Comparison of ENCODE assay signal across 1 cellular context in the genomic region with DNA sequence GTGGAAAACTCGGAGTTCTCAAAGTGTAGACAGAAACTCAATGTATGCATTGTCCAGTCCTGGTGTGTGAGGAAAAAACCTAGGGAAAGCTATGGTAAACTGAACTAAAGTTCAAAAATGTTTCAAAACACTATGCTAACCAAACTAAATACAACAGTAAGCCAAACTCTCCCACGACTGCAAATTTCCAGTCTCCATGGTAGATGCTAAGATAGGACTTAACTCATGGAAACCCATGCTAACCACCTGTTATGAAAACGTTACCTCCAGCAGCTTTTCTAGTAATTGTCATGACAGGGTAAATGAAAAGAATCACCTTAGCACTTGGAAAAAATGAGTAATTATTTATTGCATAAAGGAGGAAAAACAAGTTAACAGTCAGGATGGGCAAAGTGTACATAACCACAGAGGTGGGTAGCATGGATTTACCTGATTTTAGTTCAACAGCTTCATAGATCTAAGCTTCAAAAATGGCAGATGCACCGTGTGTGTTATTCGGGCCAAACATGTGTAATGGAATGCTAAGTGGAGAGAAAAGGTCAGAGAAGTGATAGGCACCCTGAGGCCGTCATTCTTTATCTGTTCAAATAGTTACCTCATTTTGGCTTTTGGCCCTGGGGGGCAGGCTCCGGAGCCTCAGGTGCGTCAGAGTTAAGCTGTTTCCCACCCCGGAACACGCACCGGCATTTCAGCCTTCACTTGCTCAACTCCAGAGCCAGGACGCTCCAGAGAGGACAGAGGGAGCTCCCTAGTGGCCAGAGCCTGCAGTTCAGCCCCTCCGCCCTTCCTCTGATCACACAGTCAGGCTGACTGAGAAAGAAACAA.
TF ChIP-seq lines count a peak whose summit lies in the region.

No MANE protein-coding gene starts in this region.

TF ChIP-seq in HepG2, 621 proteins besides CTCF, POLR2A, EP300 and RAD21 (continued from another document and continues in another):
- TF ChIP-seq, protein P1, sequence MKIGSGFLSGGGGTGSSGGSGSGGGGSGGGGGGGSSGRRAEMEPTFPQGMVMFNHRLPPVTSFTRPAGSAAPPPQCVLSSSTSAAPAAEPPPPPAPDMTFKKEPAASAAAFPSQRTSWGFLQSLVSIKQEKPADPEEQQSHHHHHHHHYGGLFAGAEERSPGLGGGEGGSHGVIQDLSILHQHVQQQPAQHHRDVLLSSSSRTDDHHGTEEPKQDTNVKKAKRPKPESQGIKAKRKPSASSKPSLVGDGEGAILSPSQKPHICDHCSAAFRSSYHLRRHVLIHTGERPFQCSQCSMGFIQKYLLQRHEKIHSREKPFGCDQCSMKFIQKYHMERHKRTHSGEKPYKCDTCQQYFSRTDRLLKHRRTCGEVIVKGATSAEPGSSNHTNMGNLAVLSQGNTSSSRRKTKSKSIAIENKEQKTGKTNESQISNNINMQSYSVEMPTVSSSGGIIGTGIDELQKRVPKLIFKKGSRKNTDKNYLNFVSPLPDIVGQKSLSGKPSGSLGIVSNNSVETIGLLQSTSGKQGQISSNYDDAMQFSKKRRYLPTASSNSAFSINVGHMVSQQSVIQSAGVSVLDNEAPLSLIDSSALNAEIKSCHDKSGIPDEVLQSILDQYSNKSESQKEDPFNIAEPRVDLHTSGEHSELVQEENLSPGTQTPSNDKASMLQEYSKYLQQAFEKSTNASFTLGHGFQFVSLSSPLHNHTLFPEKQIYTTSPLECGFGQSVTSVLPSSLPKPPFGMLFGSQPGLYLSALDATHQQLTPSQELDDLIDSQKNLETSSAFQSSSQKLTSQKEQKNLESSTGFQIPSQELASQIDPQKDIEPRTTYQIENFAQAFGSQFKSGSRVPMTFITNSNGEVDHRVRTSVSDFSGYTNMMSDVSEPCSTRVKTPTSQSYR (CRISPR knock-in tag; IDR thresholded peaks at IDR 0.05; ENCODE audit: borderline replicate concordance), result no peak
- TF ChIP-seq MIER2 (CRISPR knock-in tag; IDR thresholded peaks at IDR 0.05) (peak; percentile 66), ZSCAN30 (CRISPR knock-in tag; IDR thresholded peaks at IDR 0.05) (no peak), ZNF367 (CRISPR knock-in tag; IDR thresholded peaks at IDR 0.05; ENCODE audit: borderline replicate concordance) (no peak), KAT8 (CRISPR knock-in tag; IDR thresholded peaks at IDR 0.05) (peak; percentile 85), YEATS4 (CRISPR knock-in tag; IDR thresholded peaks at IDR 0.05; ENCODE audit: borderline replicate concordance) (peak; percentile 83), KDM6A (CRISPR knock-in tag; IDR thresholded peaks at IDR 0.05; ENCODE audit: low read depth) (no peak), KDM5A (IDR thresholded peaks at IDR 0.05; ENCODE audit: borderline replicate concordance, low read length) (no peak), REL (CRISPR knock-in tag; conservative IDR thresholded peaks at IDR 0.05) (no peak), EHMT2 (IDR thresholded peaks at IDR 0.05; ENCODE audit: borderline replicate concordance, low read depth, low read length) (peak; percentile 62; the same call in 1 of the 2 replicates), RBM22 (optimal IDR thresholded peaks at IDR 0.05; ENCODE audit: low read length) (no peak)
- TF ChIP-seq, protein P2, sequence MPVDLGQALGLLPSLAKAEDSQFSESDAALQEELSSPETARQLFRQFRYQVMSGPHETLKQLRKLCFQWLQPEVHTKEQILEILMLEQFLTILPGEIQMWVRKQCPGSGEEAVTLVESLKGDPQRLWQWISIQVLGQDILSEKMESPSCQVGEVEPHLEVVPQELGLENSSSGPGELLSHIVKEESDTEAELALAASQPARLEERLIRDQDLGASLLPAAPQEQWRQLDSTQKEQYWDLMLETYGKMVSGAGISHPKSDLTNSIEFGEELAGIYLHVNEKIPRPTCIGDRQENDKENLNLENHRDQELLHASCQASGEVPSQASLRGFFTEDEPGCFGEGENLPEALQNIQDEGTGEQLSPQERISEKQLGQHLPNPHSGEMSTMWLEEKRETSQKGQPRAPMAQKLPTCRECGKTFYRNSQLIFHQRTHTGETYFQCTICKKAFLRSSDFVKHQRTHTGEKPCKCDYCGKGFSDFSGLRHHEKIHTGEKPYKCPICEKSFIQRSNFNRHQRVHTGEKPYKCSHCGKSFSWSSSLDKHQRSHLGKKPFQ (CRISPR knock-in tag; IDR thresholded peaks at IDR 0.05; ENCODE audit: insufficient replicate concordance), result no peak
- TF ChIP-seq, protein P3, sequence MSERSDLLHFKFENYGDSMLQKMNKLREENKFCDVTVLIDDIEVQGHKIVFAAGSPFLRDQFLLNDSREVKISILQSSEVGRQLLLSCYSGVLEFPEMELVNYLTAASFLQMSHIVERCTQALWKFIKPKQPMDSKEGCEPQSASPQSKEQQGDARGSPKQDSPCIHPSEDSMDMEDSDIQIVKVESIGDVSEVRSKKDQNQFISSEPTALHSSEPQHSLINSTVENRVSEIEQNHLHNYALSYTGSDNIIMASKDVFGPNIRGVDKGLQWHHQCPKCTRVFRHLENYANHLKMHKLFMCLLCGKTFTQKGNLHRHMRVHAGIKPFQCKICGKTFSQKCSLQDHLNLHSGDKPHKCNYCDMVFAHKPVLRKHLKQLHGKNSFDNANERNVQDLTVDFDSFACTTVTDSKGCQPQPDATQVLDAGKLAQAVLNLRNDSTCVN (CRISPR knock-in tag; IDR thresholded peaks at IDR 0.05; ENCODE audit: borderline replicate concordance), result peak; percentile 69; the same call in 1 of the 2 replicates
- TF ChIP-seq, protein P4, sequence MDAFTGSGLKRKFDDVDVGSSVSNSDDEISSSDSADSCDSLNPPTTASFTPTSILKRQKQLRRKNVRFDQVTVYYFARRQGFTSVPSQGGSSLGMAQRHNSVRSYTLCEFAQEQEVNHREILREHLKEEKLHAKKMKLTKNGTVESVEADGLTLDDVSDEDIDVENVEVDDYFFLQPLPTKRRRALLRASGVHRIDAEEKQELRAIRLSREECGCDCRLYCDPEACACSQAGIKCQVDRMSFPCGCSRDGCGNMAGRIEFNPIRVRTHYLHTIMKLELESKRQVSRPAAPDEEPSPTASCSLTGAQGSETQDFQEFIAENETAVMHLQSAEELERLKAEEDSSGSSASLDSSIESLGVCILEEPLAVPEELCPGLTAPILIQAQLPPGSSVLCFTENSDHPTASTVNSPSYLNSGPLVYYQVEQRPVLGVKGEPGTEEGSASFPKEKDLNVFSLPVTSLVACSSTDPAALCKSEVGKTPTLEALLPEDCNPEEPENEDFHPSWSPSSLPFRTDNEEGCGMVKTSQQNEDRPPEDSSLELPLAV (CRISPR knock-in tag; conservative IDR thresholded peaks at IDR 0.05; ENCODE audit: low read depth), result no peak
- TF ChIP-seq, protein P5, sequence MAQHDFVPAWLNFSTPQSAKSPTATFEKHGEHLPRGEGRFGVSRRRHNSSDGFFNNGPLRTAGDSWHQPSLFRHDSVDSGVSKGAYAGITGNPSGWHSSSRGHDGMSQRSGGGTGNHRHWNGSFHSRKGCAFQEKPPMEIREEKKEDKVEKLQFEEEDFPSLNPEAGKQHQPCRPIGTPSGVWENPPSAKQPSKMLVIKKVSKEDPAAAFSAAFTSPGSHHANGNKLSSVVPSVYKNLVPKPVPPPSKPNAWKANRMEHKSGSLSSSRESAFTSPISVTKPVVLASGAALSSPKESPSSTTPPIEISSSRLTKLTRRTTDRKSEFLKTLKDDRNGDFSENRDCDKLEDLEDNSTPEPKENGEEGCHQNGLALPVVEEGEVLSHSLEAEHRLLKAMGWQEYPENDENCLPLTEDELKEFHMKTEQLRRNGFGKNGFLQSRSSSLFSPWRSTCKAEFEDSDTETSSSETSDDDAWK (CRISPR knock-in tag; IDR thresholded peaks at IDR 0.05), result no peak
- TF ChIP-seq, protein P6, sequence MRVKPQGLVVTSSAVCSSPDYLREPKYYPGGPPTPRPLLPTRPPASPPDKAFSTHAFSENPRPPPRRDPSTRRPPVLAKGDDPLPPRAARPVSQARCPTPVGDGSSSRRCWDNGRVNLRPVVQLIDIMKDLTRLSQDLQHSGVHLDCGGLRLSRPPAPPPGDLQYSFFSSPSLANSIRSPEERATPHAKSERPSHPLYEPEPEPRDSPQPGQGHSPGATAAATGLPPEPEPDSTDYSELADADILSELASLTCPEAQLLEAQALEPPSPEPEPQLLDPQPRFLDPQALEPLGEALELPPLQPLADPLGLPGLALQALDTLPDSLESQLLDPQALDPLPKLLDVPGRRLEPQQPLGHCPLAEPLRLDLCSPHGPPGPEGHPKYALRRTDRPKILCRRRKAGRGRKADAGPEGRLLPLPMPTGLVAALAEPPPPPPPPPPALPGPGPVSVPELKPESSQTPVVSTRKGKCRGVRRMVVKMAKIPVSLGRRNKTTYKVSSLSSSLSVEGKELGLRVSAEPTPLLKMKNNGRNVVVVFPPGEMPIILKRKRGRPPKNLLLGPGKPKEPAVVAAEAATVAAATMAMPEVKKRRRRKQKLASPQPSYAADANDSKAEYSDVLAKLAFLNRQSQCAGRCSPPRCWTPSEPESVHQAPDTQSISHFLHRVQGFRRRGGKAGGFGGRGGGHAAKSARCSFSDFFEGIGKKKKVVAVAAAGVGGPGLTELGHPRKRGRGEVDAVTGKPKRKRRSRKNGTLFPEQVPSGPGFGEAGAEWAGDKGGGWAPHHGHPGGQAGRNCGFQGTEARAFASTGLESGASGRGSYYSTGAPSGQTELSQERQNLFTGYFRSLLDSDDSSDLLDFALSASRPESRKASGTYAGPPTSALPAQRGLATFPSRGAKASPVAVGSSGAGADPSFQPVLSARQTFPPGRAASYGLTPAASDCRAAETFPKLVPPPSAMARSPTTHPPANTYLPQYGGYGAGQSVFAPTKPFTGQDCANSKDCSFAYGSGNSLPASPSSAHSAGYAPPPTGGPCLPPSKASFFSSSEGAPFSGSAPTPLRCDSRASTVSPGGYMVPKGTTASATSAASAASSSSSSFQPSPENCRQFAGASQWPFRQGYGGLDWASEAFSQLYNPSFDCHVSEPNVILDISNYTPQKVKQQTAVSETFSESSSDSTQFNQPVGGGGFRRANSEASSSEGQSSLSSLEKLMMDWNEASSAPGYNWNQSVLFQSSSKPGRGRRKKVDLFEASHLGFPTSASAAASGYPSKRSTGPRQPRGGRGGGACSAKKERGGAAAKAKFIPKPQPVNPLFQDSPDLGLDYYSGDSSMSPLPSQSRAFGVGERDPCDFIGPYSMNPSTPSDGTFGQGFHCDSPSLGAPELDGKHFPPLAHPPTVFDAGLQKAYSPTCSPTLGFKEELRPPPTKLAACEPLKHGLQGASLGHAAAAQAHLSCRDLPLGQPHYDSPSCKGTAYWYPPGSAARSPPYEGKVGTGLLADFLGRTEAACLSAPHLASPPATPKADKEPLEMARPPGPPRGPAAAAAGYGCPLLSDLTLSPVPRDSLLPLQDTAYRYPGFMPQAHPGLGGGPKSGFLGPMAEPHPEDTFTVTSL (CRISPR knock-in tag; IDR thresholded peaks at IDR 0.05; ENCODE audit: borderline replicate concordance), result 0 out of 2 replicates have a peak, but pooled peaks have one; percentile 27
- TF ChIP-seq, protein P7, sequence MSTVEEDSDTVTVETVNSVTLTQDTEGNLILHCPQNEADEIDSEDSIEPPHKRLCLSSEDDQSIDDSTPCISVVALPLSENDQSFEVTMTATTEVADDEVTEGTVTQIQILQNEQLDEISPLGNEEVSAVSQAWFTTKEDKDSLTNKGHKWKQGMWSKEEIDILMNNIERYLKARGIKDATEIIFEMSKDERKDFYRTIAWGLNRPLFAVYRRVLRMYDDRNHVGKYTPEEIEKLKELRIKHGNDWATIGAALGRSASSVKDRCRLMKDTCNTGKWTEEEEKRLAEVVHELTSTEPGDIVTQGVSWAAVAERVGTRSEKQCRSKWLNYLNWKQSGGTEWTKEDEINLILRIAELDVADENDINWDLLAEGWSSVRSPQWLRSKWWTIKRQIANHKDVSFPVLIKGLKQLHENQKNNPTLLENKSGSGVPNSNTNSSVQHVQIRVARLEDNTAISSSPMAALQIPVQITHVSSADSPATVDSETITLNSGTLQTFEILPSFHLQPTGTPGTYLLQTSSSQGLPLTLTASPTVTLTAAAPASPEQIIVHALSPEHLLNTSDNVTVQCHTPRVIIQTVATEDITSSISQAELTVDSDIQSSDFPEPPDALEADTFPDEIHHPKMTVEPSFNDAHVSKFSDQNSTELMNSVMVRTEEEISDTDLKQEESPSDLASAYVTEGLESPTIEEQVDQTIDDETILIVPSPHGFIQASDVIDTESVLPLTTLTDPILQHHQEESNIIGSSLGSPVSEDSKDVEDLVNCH (CRISPR knock-in tag; IDR thresholded peaks at IDR 0.05), result no peak
- TF ChIP-seq, protein P8, sequence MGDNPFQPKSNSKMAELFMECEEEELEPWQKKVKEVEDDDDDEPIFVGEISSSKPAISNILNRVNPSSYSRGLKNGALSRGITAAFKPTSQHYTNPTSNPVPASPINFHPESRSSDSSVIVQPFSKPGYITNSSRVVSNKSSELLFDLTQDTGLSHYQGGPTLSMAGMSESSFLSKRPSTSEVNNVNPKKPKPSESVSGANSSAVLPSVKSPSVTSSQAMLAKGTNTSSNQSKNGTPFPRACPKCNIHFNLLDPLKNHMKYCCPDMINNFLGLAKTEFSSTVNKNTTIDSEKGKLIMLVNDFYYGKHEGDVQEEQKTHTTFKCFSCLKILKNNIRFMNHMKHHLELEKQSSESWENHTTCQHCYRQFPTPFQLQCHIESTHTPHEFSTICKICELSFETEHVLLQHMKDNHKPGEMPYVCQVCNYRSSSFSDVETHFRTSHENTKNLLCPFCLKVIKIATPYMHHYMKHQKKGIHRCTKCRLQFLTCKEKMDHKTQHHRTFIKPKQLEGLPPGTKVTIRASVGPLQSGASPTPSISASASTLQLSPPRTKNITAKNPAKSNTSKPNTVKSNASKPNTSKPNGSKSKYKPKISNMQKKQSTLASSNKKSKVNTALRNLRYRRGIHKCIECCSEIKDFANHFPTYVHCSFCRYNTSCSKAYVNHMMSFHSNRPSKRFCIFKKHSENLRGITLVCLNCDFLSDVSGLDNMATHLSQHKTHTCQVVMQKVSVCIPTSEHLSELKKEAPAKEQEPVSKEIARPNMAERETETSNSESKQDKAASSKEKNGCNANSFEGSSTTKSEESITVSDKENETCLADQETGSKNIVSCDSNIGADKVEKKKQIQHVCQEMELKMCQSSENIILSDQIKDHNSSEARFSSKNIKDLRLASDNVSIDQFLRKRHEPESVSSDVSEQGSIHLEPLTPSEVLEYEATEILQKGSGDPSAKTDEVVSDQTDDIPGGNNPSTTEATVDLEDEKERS (CRISPR knock-in tag; IDR thresholded peaks at IDR 0.05), result no peak
- TF ChIP-seq, protein P9, sequence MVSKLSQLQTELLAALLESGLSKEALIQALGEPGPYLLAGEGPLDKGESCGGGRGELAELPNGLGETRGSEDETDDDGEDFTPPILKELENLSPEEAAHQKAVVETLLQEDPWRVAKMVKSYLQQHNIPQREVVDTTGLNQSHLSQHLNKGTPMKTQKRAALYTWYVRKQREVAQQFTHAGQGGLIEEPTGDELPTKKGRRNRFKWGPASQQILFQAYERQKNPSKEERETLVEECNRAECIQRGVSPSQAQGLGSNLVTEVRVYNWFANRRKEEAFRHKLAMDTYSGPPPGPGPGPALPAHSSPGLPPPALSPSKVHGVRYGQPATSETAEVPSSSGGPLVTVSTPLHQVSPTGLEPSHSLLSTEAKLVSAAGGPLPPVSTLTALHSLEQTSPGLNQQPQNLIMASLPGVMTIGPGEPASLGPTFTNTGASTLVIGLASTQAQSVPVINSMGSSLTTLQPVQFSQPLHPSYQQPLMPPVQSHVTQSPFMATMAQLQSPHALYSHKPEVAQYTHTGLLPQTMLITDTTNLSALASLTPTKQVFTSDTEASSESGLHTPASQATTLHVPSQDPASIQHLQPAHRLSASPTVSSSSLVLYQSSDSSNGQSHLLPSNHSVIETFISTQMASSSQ (IDR thresholded peaks at IDR 0.05; ENCODE audit: low read depth), result no peak
- TF ChIP-seq, protein P9 (CRISPR knock-in tag; IDR thresholded peaks at IDR 0.05; ENCODE audit: borderline replicate concordance), result no peak
